Comparison of ENCODE assay signal across 8 cellular contexts in genomic region chr1:26529655-26530539, GRCh38. TPM values are rescaled to one million over a fixed set of nuclear protein-coding genes. Genes with fewer than 3 reads are reported as not detected.
A peak's percentile ranks its signal among the peaks of the same experiment; 100 is the strongest.
DNase-seq lines count a peak whose midpoint lies in the region; ATAC-seq and TF ChIP-seq lines count a peak whose summit lies in the region.

Gene RPS6KA1 (plus strand): TSS chr1:26529761. CDS start chr1:26529921, 160 bp downstream.

- H3K4me1 Mint-ChIP-seq in activated naive CD4-positive, alpha-beta T cell treated with anti-CD3 and anti-CD28 coated beads, Interleukin-2, amount 10 ng/mL, durations not matched to agents 7 days and 5 days: peaks cover 40% of the 10 kb centered on the region

- peak within 1 kb of the TSS; percentile 79 for H3K4me3 ChIP-seq in HUES64 (ENCODE audit: low read length)
- H3K4me3 ChIP-seq in transverse colon: peak within 1 kb of the TSS; percentile 62 to 89 (median 75)

- H3K27me3 Mint-ChIP-seq in activated naive CD4-positive, alpha-beta T cell treated with anti-CD3 and anti-CD28 coated beads, Interleukin-2, amount 10 ng/mL, durations not matched to agents 7 days and 5 days: peaks cover 28% of the 10 kb centered on the region

- H3K9ac ChIP-seq in HUES64 (ENCODE audit: low read depth, low read length): peak within 1 kb of the TSS; percentile 80

- no peak for TF ChIP-seq EP300 in transverse colon (IDR thresholded peaks at IDR 0.05; ENCODE audit: low read depth)

- TF ChIP-seq CTCF in transverse colon (IDR thresholded peaks at IDR 0.05): peak in 1 of 5 experiments; percentile 35

- H3K4me3 Mint-ChIP-seq in activated naive CD4-positive, alpha-beta T cell treated with anti-CD3 and anti-CD28 coated beads, Interleukin-2, amount 10 ng/mL, durations not matched to agents 7 days and 5 days: peak within 1 kb of the TSS; percentile 82

- TF ChIP-seq POLR2A in transverse colon (IDR thresholded peaks at IDR 0.05): peak; percentile 67

- CTCF ChIA-PET in activated naive CD4-positive, alpha-beta T cell treated with anti-CD3 and anti-CD28 coated beads, Interleukin-2, amount 10 ng/mL, durations not matched to agents 7 days and 5 days (lab: Charles Lee): interaction anchor here (0.8 to 4.0 kb wide), 4 partner anchors 9 to 30 kb away, joined by 3 to 25 read pairs (median 6); no protein-coding TSS in a partner anchor

- H3K36me3 Mint-ChIP-seq in activated naive CD4-positive, alpha-beta T cell treated with anti-CD3 and anti-CD28 coated beads, Interleukin-2, amount 10 ng/mL, durations not matched to agents 7 days and 5 days: peaks cover 6% of the 10 kb centered on the region

- H3K27ac ChIP-seq in HUES64 (ENCODE audit: low read depth, low read length): peak within 1 kb of the TSS; percentile 62; the same call in 1 of the 2 replicates
- H3K27ac ChIP-seq in transverse colon: peak within 1 kb of the TSS; percentile 86 to 94 (median 90)

- peak within 1 kb of the TSS; percentile 73 for H3K27ac Mint-ChIP-seq in activated naive CD4-positive, alpha-beta T cell treated with anti-CD3 and anti-CD28 coated beads, Interleukin-2, amount 10 ng/mL, durations not matched to agents 7 days and 5 days

- no peaks in the 10 kb centered on the region for H3K9me3 Mint-ChIP-seq in activated naive CD4-positive, alpha-beta T cell treated with anti-CD3 and anti-CD28 coated beads, Interleukin-2, amount 10 ng/mL, durations not matched to agents 7 days and 5 days

- H3K27me3 ChIP-seq in HUES64 (ENCODE audit: insufficient read depth, low read length) (no peaks in the 10 kb centered on the region; the same call in 1 of the 2 replicates), transverse colon (no peaks in the 10 kb centered on the region)

- intact Hi-C loops in transverse colon (cut with DNase I; ENCODE audit: low total_unique reads): no loop called here

- WGBS in HUES64: under 1% methylated on average over 90 of the region's 90 CpGs
- WGBS in transverse colon (ENCODE audit: low coverage in 1 of 2), 2 donors: 2% methylated on average over 71 of the region's 90 CpGs; no CpG with 5 or more reads in 1 of the 2 donors

- in situ Hi-C loops in transverse colon (cut with MboI; ENCODE audit: low pct_ligation_motif_present in 1 of 4, low pct_unique_long_range_greater_than_20kb in 1 of 4, low sequenced_read_pairs in 3 of 4): no loop called here

- peak; percentile 82 for ATAC-seq in GM21390 (IDR thresholded peaks at IDR 0.05; ENCODE audit: unreplicated experiment)

- DNase-seq in DMS53 (lab: John Stamatoyannopoulos, UW) (peak; percentile 85), SHP77 treated with DMSO at 0.1 percent for 48 hours (lab: John Stamatoyannopoulos, UW) (peak; percentile 17), glomerular visceral epithelial cell (ENCODE audit: extremely low spot score) (peak; percentile 72), nucleus accumbens (lab: John Stamatoyannopoulos, UW) (peak in 32 of 56 donors; percentile 9 to 80 (median 44)), transverse colon (peak; percentile 80)
- peak; percentile 77 for DNase-seq in activated naive CD4-positive, alpha-beta T cell treated with anti-CD3 and anti-CD28 coated beads, Interleukin-2, amount 10 ng/mL, durations not matched to agents 7 days and 5 days

- H3K36me3 ChIP-seq in HUES64 (ENCODE audit: insufficient read depth, low read length): no peaks in the 10 kb centered on the region
- H3K36me3 ChIP-seq in transverse colon: no peaks in the 10 kb centered on the region

- no peaks in the 10 kb centered on the region for H3K9me3 ChIP-seq in HUES64 (ENCODE audit: insufficient read depth, low read depth, low read length)
- no peaks in the 10 kb centered on the region for H3K9me3 ChIP-seq in transverse colon

- H3K4me1 ChIP-seq in HUES64 (ENCODE audit: insufficient read depth, low read length) (peaks cover 20% of the 10 kb centered on the region), transverse colon (peaks cover 14 to 57% (median 39%) of the 10 kb centered on the region in 4 donors)

RNA-seq across cellular contexts. Expression of gene RPS6KA1, which starts in this region (rescaled TPM):
- 28.6 TPM for polyA plus RNA-seq in HUES64 (2013, experiment 1 of 2)
- 30.1 TPM for polyA plus RNA-seq in HUES64 (2013, experiment 2 of 2)
- 100 to 1,000 TPM; 153 to 202 (median 174) TPM for total RNA-seq in transverse colon

Comparison
In these comparisons a context has a peak if more than half of its experiments do, and no peak if none do; other contexts are left out.
1. Peak in every context shown above with its lines: DNase-seq, ATAC-seq, H3K4me3 ChIP-seq and H3K27ac ChIP-seq.
2. DNase-seq: peak in every context shown above with its lines; median percentile 85 in DMS53; 80 in transverse colon; 77 in activated naive CD4-positive, alpha-beta T cell treated with anti-CD3 and anti-CD28 coated beads, Interleukin-2, amount 10 ng/mL, durations not matched to agents 7 days and 5 days; 72 in glomerular visceral epithelial cell; 44 in nucleus accumbens; 17 in SHP77 treated with DMSO at 0.1 percent for 48 hours.